Comparison of ENCODE assay signal across 17 cellular contexts in genomic region chr1:99776133-99776532, GRCh38.
"Had no signal": no experiment of that assay in that cellular context is flagged by ENCODE, and none has a peak within 500 bp of the region (broad histone marks: within the 10 kb centered on the region; RNA-seq: fewer than 3 reads in every experiment).

No MANE protein-coding gene starts in this region.

- H3K9me3 Mint-ChIP-seq: activated CD4-positive, alpha-beta T cell treated with anti-CD3 and anti-CD28 coated beads, Interleukin-2, amount 10 ng/mL, durations not matched to agents 7 days and 5 days; activated naive CD8-positive, alpha-beta T cell treated with anti-CD3 and anti-CD28 coated beads, Interleukin-2, amount 10 ng/mL, durations not matched to agents 7 days and 5 days; activated T-cell treated with anti-CD3 and anti-CD28 coated beads, Interleukin-2, amount 50 U/mL, for 24 hours; activated T-helper 2 cell treated with anti-CD3 and anti-CD28 coated beads, Interferon-gamma antibody, Interleukin-2, Interleukin-4, amounts not matched to agents 10 μg/mL and 5 μg/mL and 100 μg/mL, durations not matched to agents 14 hours and 24 hours and 36 hours; immature natural killer cell; natural killer cell had no signal

- H3K4me3 Mint-ChIP-seq: activated CD4-positive, alpha-beta T cell treated with anti-CD3 and anti-CD28 coated beads, Interleukin-2, amount 10 ng/mL, durations not matched to agents 7 days and 5 days; activated CD8-positive, alpha-beta T cell treated with anti-CD3 and anti-CD28 coated beads, Interleukin-2, amount 10 ng/mL, durations not matched to agents 7 days and 5 days; activated naive CD8-positive, alpha-beta T cell treated with anti-CD3 and anti-CD28 coated beads, Interleukin-2, amount 10 ng/mL, durations not matched to agents 7 days and 5 days; activated T-cell treated with anti-CD3 and anti-CD28 coated beads, Interleukin-2, amount 50 U/mL, for 24 hours; immature natural killer cell; natural killer cell had no signal

- H3K27ac Mint-ChIP-seq: activated CD4-positive, alpha-beta T cell treated with anti-CD3 and anti-CD28 coated beads, Interleukin-2, amount 10 ng/mL, durations not matched to agents 7 days and 5 days; activated CD8-positive, alpha-beta T cell treated with anti-CD3 and anti-CD28 coated beads, Interleukin-2, amount 10 ng/mL, durations not matched to agents 7 days and 5 days; activated naive CD8-positive, alpha-beta T cell treated with anti-CD3 and anti-CD28 coated beads, Interleukin-2, amount 10 ng/mL, durations not matched to agents 7 days and 5 days; activated T-cell treated with anti-CD3 and anti-CD28 coated beads, Interleukin-2, amount 50 U/mL, for 24 hours; activated T-helper 2 cell treated with anti-CD3 and anti-CD28 coated beads, Interferon-gamma antibody, Interleukin-2, Interleukin-4, amounts not matched to agents 10 μg/mL and 5 μg/mL and 100 μg/mL, durations not matched to agents 14 hours and 24 hours and 36 hours; immature natural killer cell; natural killer cell had no signal

- ATAC-seq: activated CD4-positive, CD25-positive, alpha-beta regulatory T cell treated with anti-CD3 and anti-CD28 coated beads, Interleukin-2, amount 50 U/mL, for 24 hours; activated CD8-positive, alpha-beta T cell treated with anti-CD3 and anti-CD28 coated beads, Interleukin-2, amount 10 ng/mL, durations not matched to agents 7 days and 5 days; natural killer cell had no signal

- DNase-seq: activated CD4-positive, alpha-beta T cell treated with anti-CD3 and anti-CD28 coated beads, Interleukin-2, amount 10 ng/mL, durations not matched to agents 7 days and 5 days; activated CD8-positive, alpha-beta T cell treated with anti-CD3 and anti-CD28 coated beads, Interleukin-2, amount 10 ng/mL, durations not matched to agents 7 days and 5 days; activated naive CD4-positive, alpha-beta T cell treated with Interleukin-2 at 50 U/mL for 16 hours; activated naive CD8-positive, alpha-beta T cell treated with anti-CD3 and anti-CD28 coated beads, Interleukin-2, amount 10 ng/mL, durations not matched to agents 7 days and 5 days; activated T-cell treated with anti-CD3 and anti-CD28 coated beads, Interleukin-2, amount 50 U/mL, for 24 hours; amygdala; dermis blood vessel endothelial cell; effector memory CD4-positive, alpha-beta T cell; immature natural killer cell; natural killer cell; spleen; stimulated activated CD4-positive, alpha-beta T cell treated with anti-CD3 and anti-CD28 coated beads, Interleukin-4, amount 100 ng/mL, for 4 hours; stimulated activated naive CD4-positive, alpha-beta T cell; T-helper 9 cell; thyroid gland had no signal

- H3K36me3 Mint-ChIP-seq: activated naive CD8-positive, alpha-beta T cell treated with anti-CD3 and anti-CD28 coated beads, Interleukin-2, amount 10 ng/mL, durations not matched to agents 7 days and 5 days; immature natural killer cell; natural killer cell had no signal

- H3K4me1 Mint-ChIP-seq: activated CD4-positive, alpha-beta T cell treated with anti-CD3 and anti-CD28 coated beads, Interleukin-2, amount 10 ng/mL, durations not matched to agents 7 days and 5 days; activated naive CD8-positive, alpha-beta T cell treated with anti-CD3 and anti-CD28 coated beads, Interleukin-2, amount 10 ng/mL, durations not matched to agents 7 days and 5 days; immature natural killer cell; natural killer cell had no signal
